Comparison of ENCODE assay signal across 17 cellular contexts in the genomic region with DNA sequence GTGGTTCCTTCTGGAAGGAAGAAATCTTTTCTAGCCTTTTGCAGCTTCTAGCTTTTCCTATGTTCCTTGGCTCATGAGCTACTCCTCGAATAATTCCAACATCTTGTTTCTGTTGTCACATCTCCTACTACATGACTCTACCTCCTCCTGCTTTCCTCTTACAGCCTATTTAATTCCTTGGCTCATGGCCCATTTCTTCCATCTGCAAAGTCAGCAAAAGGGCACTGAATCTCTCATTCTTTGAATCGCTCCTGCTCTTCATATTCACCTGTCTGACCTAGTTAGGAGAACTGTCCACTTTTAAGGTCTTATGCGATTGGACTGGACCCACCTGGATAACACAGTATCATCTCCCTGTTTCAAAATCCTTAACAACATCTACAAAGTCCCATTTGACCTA.
"Had no signal": no experiment of that assay in that cellular context is flagged by ENCODE, and none has a peak within 500 bp of the region (broad histone marks: within the 10 kb centered on the region; RNA-seq: fewer than 3 reads in every experiment).

No MANE protein-coding gene starts in this region.

- ATAC-seq: activated CD8-positive, alpha-beta T cell treated with anti-CD3 and anti-CD28 coated beads, Interleukin-2, amount 10 ng/mL, durations not matched to agents 7 days and 5 days; activated naive CD4-positive, alpha-beta T cell treated with anti-CD3 and anti-CD28 coated beads, Interleukin-2, amount 50 U/mL, for 72 hours; left lung; naive thymus-derived CD4-positive, alpha-beta T cell; stimulated activated naive B cell treated with anti-CD40 and anti-IgM and Interleukin-4, amounts not matched to agents 10 μg/mL and 1 μg/mL and 100 μg/mL, for 72 hours had no signal

- FAIRE-seq: urothelium cell line had no signal

- DNase-seq: activated CD4-positive, alpha-beta T cell treated with anti-CD3 and anti-CD28 coated beads for 1 hour; activated CD4-positive, alpha-beta T cell treated with anti-CD3 and anti-CD28 coated beads, Interleukin-2, amount 50 U/mL, for 1 hour; activated CD8-positive, alpha-beta T cell treated with anti-CD3 and anti-CD28 coated beads, Interleukin-2, amount 10 ng/mL, durations not matched to agents 7 days and 5 days; activated gamma-delta T cell treated with Interleukin-2 at 50 U/mL for 16 hours; central memory CD4-positive, alpha-beta T cell; dermis blood vessel endothelial cell; effector memory CD4-positive, alpha-beta T cell; foreskin melanocyte; left lung; naive thymus-derived CD4-positive, alpha-beta T cell; posterior cingulate gyrus; sigmoid colon; stimulated activated CD4-positive, alpha-beta T cell treated with anti-CD3 and anti-CD28 coated beads, Interleukin-15, amount 100 ng/mL, for 24 hours; stimulated activated naive B cell treated with anti-CD40 and anti-IgM and Interleukin-4, amounts not matched to agents 10 μg/mL and 1 μg/mL and 100 μg/mL, for 72 hours; transverse colon had no signal
